In genomic region chr22:46094676-46095075, GRCh38 we compare ENCODE assay signal across 1 cellular context.
TF ChIP-seq lines count a peak whose summit lies in the region.

No MANE protein-coding gene starts in this region.

TF ChIP-seq in IMR-90, 13 proteins besides CTCF, POLR2A, EP300 and RAD21 (continued from another document):
- no peak for TF ChIP-seq CHD1 (IDR thresholded peaks at IDR 0.05; ENCODE audit: low read depth, low read length)
